Comparison of ENCODE assay signal across 29 cellular contexts in genomic region chr7:12851841-12852240, GRCh38.
"Had no signal": no experiment of that assay in that cellular context is flagged by ENCODE, and none has a peak within 500 bp of the region (broad histone marks: within the 10 kb centered on the region; RNA-seq: fewer than 3 reads in every experiment).

No MANE protein-coding gene starts in this region.

- DNase-seq: activated B cell treated with CpG ODN at 0.5 μM for 24 hours; activated CD4-positive, alpha-beta T cell treated with anti-CD3 and anti-CD28 coated beads for 1 hour; activated CD4-positive, alpha-beta T cell treated with anti-CD3 and anti-CD28 coated beads, Interleukin-2, amount 10 ng/mL, durations not matched to agents 24 days and 14 days; activated CD4-positive, alpha-beta T cell treated with anti-CD3 and anti-CD28 coated beads, Interleukin-2, amount 50 U/mL, for 48 hours; activated CD8-positive, alpha-beta memory T cell treated with anti-CD3 and anti-CD28 coated beads, Interleukin-2, amount 10 ng/mL, durations not matched to agents 7 days and 5 days; activated effector memory CD4-positive, alpha-beta T cell treated with Interleukin-2 at 50 U/mL for 16 hours; activated naive CD4-positive, alpha-beta T cell; activated naive CD8-positive, alpha-beta T cell treated with anti-CD3 and anti-CD28 coated beads, Interleukin-2, amount 50 U/mL, for 24 hours; activated T-cell treated with anti-CD3 and anti-CD28 coated beads, Interleukin-2, amount 50 U/mL, for 24 hours; amygdala; Kasumi-1; NCI-H1092; NCI-H1417; NCI-H2029; NCI-H2107; NCI-H2171 treated with DMSO at 0.1 percent for 48 hours; NCI-H345; NCI-H510A; NCI-H526 treated with DMSO at 0.1 percent for 48 hours; NK-92 treated with Interleukin-12 subunit alpha and Interleukin-12 subunit beta, amount 100 ng/mL, for 24 hours; OCI-M1; RPMI8226; T-cell; T-helper 2 cell; T1000 had no signal

- ATAC-seq: activated CD8-positive, alpha-beta memory T cell treated with anti-CD3 and anti-CD28 coated beads, Interleukin-2, amount 10 ng/mL, durations not matched to agents 7 days and 5 days; activated naive CD4-positive, alpha-beta T cell treated with anti-CD3 and anti-CD28 coated beads, Interleukin-2, amount 50 U/mL, for 72 hours; activated naive CD8-positive, alpha-beta T cell treated with anti-CD3 and anti-CD28 coated beads, Interleukin-2, amount 50 U/mL, for 24 hours; Panc1; Right ventricle myocardium inferior; T-cell had no signal

- H3K27ac ChIP-seq: SK-N-MC had no signal

- H3K4me3 ChIP-seq: SK-N-MC had no signal
